14 cellular contexts compared by ENCODE assay signal in the genomic region with DNA sequence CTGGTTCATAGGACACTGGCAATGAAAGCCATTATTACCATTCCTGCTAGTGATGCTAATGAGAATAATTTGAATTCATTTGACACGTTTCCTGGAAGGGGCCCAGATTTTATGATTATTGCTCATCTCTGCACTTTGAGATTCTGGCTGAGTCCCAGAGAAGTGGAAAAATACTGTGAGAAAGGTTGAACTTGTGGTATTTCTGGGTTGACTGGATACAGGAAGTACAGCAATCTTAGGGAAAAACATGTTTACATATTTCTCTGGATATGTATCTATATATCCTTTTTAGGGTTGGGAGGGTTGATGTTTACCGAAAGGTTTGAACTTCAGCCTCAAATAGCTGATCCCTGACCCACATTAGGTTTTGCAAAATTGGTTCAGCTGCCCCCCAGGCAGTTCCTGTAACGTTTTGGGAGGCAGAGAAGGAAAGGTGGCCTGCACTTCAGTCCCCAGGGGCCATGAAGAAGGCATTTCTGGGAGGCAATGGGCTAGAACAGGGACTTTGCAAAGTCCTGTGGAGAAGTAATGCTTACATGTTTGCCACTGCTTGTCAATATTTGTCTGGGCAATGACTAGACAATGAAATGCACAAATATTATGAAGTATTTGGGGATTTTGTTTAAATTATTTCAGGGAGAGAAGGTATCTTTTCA.
DNase-seq lines count a peak whose midpoint lies in the region; TF ChIP-seq lines count a peak whose summit lies in the region.
"Had no signal": no experiment of that assay in that cellular context is flagged by ENCODE, and none has a peak within 500 bp of the region (broad histone marks: within the 10 kb centered on the region; RNA-seq: fewer than 3 reads in every experiment).

No MANE protein-coding gene starts in this region.

- no peaks in the 10 kb centered on the region for H3K36me3 Mint-ChIP-seq in brain
- H3K36me3 Mint-ChIP-seq: stimulated activated effector memory CD8-positive, alpha-beta T cell treated with anti-CD3 and anti-CD28 coated beads, Interleukin-12 subunit alpha, Interleukin-12 subunit beta, amount 100 ng/mL, for 72 hours had no signal

- H3K4me3 Mint-ChIP-seq in brain = peak overlapping the region in 1 of 5 experiments; percentile 4
- H3K4me3 Mint-ChIP-seq: activated T-helper 17 cell treated with anti-CD3 and anti-CD28 coated beads, Interleukin-2, amount 50 U/mL, for 72 hours; effector memory CD8-positive, alpha-beta T cell; stimulated activated effector memory CD8-positive, alpha-beta T cell treated with anti-CD3 and anti-CD28 coated beads, Interleukin-12 subunit alpha, Interleukin-12 subunit beta, amount 100 ng/mL, for 72 hours had no signal

- no peaks in the 10 kb centered on the region for H3K27me3 Mint-ChIP-seq in brain
- H3K27me3 Mint-ChIP-seq: activated T-helper 17 cell treated with anti-CD3 and anti-CD28 coated beads, Interleukin-2, amount 50 U/mL, for 72 hours had no signal

- peaks cover 0 to 8% (median 4%) of the 10 kb centered on the region in 5 experiments for H3K9me3 Mint-ChIP-seq in brain

- DNase-seq in DMS53 (lab: John Stamatoyannopoulos, UW) (peak; percentile 23), DMS53 treated with DMSO at 0.1 percent for 48 hours (lab: John Stamatoyannopoulos, UW; ENCODE audit: unreplicated experiment) (no peak), iris pigment epithelial cell (ENCODE audit: low read depth) (peak; percentile 91), NCI-H1930 (lab: John Stamatoyannopoulos, UW) (no peak), NCI-H1436 (lab: John Stamatoyannopoulos, UW) (no peak), nucleus accumbens (lab: John Stamatoyannopoulos, UW) (no peak)
- DNase-seq: effector memory CD8-positive, alpha-beta T cell; NK-92 treated with Interleukin-12 subunit alpha and Interleukin-12 subunit beta, amount 100 ng/mL, for 24 hours; stimulated activated CD4-positive, alpha-beta T cell treated with anti-CD3 and anti-CD28 coated beads, Interleukin-12 subunit alpha, Interleukin-12 subunit beta, amount 100 ng/mL, for 4 hours had no signal

- peaks cover 64% of the 10 kb centered on the region for H3K4me1 Mint-ChIP-seq in brain

- no peak overlapping the region for H3K4me3 ChIP-seq in skin epidermis

- H3K27ac Mint-ChIP-seq in brain = peak overlapping the region in 3 of 5 experiments; percentile 11 to 64 (median 19)
- H3K27ac Mint-ChIP-seq: activated T-helper 17 cell treated with anti-CD3 and anti-CD28 coated beads, Interleukin-2, amount 50 U/mL, for 72 hours; effector memory CD8-positive, alpha-beta T cell; stimulated activated effector memory CD8-positive, alpha-beta T cell treated with anti-CD3 and anti-CD28 coated beads, Interleukin-12 subunit alpha, Interleukin-12 subunit beta, amount 100 ng/mL, for 72 hours had no signal

- no peak for TF ChIP-seq CTCF in brain (conservative IDR thresholded peaks at IDR 0.05)

- peak overlapping the region in 12 of 21 experiments; percentile 0 to 76 (median 40) for H3K27ac ChIP-seq in skin epidermis
- H3K27ac ChIP-seq: 22Rv1 had no signal

Comparison
In these comparisons a context has a peak if more than half of its experiments do, and no peak if none do; other contexts are left out.
1. DNase-seq: peak in DMS53 (single experiment) and iris pigment epithelial cell (single experiment); none in DMS53 treated with DMSO at 0.1 percent for 48 hours (single experiment), NCI-H1930 (0 of 2), NCI-H1436 (single experiment) and nucleus accumbens (0 of 56).